Comparison of ENCODE assay signal across 18 cellular contexts in genomic region chr3:37181766-37182165, GRCh38. TPM values are rescaled to one million over a fixed set of nuclear protein-coding genes. Genes with fewer than 3 reads are reported as not detected.
A peak's percentile ranks its signal among the peaks of the same experiment; 100 is the strongest.
DNase-seq lines count a peak whose midpoint lies in the region; ATAC-seq and TF ChIP-seq lines count a peak whose summit lies in the region.
"Had no signal": no experiment of that assay in that cellular context is flagged by ENCODE, and none has a peak within 500 bp of the region (broad histone marks: within the 10 kb centered on the region; RNA-seq: fewer than 3 reads in every experiment).

No MANE protein-coding gene starts in this region.

- peak overlapping the region; percentile 66 for H3K4me2 ChIP-seq in GM23248 (ENCODE audit: unreplicated experiment)

- H3K4me3 Mint-ChIP-seq in endothelial cell (ENCODE audit: unreplicated experiment), result no peak overlapping the region
- H3K4me3 Mint-ChIP-seq: naive thymus-derived CD8-positive, alpha-beta T cell had no signal

- H3K27me3 Mint-ChIP-seq in endothelial cell (ENCODE audit: unreplicated experiment), result no peaks in the 10 kb centered on the region
- H3K27me3 Mint-ChIP-seq: naive thymus-derived CD8-positive, alpha-beta T cell had no signal

- H3K4me3 ChIP-seq in GM23248 (no peak overlapping the region), psoas muscle (no peak overlapping the region)
- H3K4me3 ChIP-seq: gastrocnemius medialis, lung, prostate gland had no signal

- in situ Hi-C loops in GM23248 (cut with MboI), result no loop called here

- no peak for TF ChIP-seq CTCF in endothelial cell (IDR thresholded peaks at IDR 0.05; ENCODE audit: unreplicated experiment)
- no peak for TF ChIP-seq CTCF in psoas muscle (IDR thresholded peaks at IDR 0.05)

- H4K20me1 ChIP-seq in GM23248 (ENCODE audit: insufficient read depth), result no peaks in the 10 kb centered on the region

- peak overlapping the region; percentile 10; the same call in 1 of the 2 replicates for H3K9ac ChIP-seq in GM23248

- no peaks in the 10 kb centered on the region for H3K9me3 Mint-ChIP-seq in endothelial cell (ENCODE audit: unreplicated experiment)
- H3K9me3 Mint-ChIP-seq: naive thymus-derived CD8-positive, alpha-beta T cell had no signal

- DNase-seq in GM23248 (peak; percentile 89), RPMI7951 (ENCODE audit: low read depth) (peak; percentile 64), endothelial cell (ENCODE audit: low spot score) (no peak), psoas muscle (no peak), T-helper 9 cell (no peak), DMS153 (lab: John Stamatoyannopoulos, UW) (no peak), superior temporal gyrus (ENCODE audit: extremely low spot score) (no peak)
- DNase-seq: activated CD8-positive, alpha-beta memory T cell treated with anti-CD3 and anti-CD28 coated beads for 24 hours; gastrocnemius medialis; GF-D8; KG1; naive thymus-derived CD8-positive, alpha-beta T cell; NCI-H1417; NCI-H2227 treated with DMSO at 0.1 percent for 48 hours; stimulated activated naive CD4-positive, alpha-beta T cell treated with Interleukin-2 at 50 U/mL for 16 hours had no signal

- peaks cover 2% of the 10 kb centered on the region for H3K36me3 Mint-ChIP-seq in endothelial cell (ENCODE audit: low read depth, unreplicated experiment)

- H3K27me3 ChIP-seq in GM23248 (replicated peaks; ENCODE audit: insufficient read depth), result no peaks in the 10 kb centered on the region
- H3K27me3 ChIP-seq in psoas muscle (ENCODE audit: insufficient read depth in 3 of 3, low read length in 2 of 3), result no peaks in the 10 kb centered on the region
- H3K27me3 ChIP-seq: gastrocnemius medialis had no signal

- WGBS in GM23248 (ENCODE audit: low coverage in 1 of 2, low lambda C conversion rate in 2 of 2, missing lambda C conversion rate in 2 of 2), 2 experiments, result 6 to 8% methylated on average over 7 of the region's 7 CpGs
- WGBS in psoas muscle, 3 donors, result 70 to 81% (median 74%) methylated on average over 7 of the region's 7 CpGs

- H3F3A ChIP-seq in GM23248 (ENCODE audit: insufficient read depth), result peaks cover 55% of the 10 kb centered on the region

- H2AFZ ChIP-seq in GM23248, result 0 out of 2 replicates have a peak overlapping the region, but pooled peaks have one; percentile 6

- peaks cover 54% of the 10 kb centered on the region for H3K4me1 ChIP-seq in GM23248 (ENCODE audit: insufficient read depth)
- peaks cover 58% of the 10 kb centered on the region for H3K4me1 ChIP-seq in psoas muscle

- H3K9me3 ChIP-seq in GM23248 (ENCODE audit: low read depth), result no peaks in the 10 kb centered on the region
- no peaks in the 10 kb centered on the region for H3K9me3 ChIP-seq in psoas muscle
- H3K9me3 ChIP-seq: gastrocnemius medialis, prostate gland had no signal

- H3K9me2 ChIP-seq in GM23248 (ENCODE audit: insufficient read depth), result no peaks in the 10 kb centered on the region

- H3K27ac Mint-ChIP-seq in endothelial cell (ENCODE audit: unreplicated experiment), result peak overlapping the region; percentile 58

- no peak for ATAC-seq in psoas muscle
- ATAC-seq in GM18511 (IDR thresholded peaks at IDR 0.05; ENCODE audit: unreplicated experiment), result no peak
- ATAC-seq: gastrocnemius medialis; naive thymus-derived CD8-positive, alpha-beta T cell had no signal

- peak overlapping the region; percentile 94 for H3K27ac ChIP-seq in GM23248
- peak overlapping the region; percentile 42 for H3K27ac ChIP-seq in psoas muscle
- H3K27ac ChIP-seq: prostate gland had no signal

- intact Hi-C loops in psoas muscle (cut with DNase I), result no loop called here

- H3K36me3 ChIP-seq in GM23248 (ENCODE audit: low read depth) (no peaks in the 10 kb centered on the region; the same call in 1 of the 2 replicates), psoas muscle (ENCODE audit: insufficient read depth in 1 of 2, low read depth in 1 of 2) (no peaks in the 10 kb centered on the region)
- H3K36me3 ChIP-seq: gastrocnemius medialis, prostate gland had no signal

- H3K4me1 Mint-ChIP-seq in endothelial cell (ENCODE audit: unreplicated experiment), result peaks cover 17% of the 10 kb centered on the region

- H3K79me2 ChIP-seq in GM23248 (ENCODE audit: insufficient read depth), result peaks cover 60% of the 10 kb centered on the region

RNA-seq across cellular contexts. Expression of gene LRRFIP2, which starts 7.4 kb away (rescaled TPM):
- total RNA-seq in GM23248 (2014; rRNA removed; shearing (Covaris generic)), result 77.7 and 83.8 TPM in 2 replicates
- polyA plus RNA-seq in GM23248 (2016; fragmentation: Nextera tagmentation; extraction: Ambion mirVana), result 73.1 and 77.6 TPM in 2 replicates
- total RNA-seq in RPMI7951 (2014; rRNA removed; shearing (Covaris generic)), result 77.5 and 99.9 TPM in 2 replicates
- 40.0 TPM for total RNA-seq in endothelial cell (ENCODE audit: unreplicated experiment)
- total RNA-seq in psoas muscle, result 100 to 1,000 TPM; 124 to 163 (median 138) TPM
- polyA plus RNA-seq in psoas muscle, result 100 to 1,000 TPM in 1 of 3 donors, 10 to 100 TPM in 2; 35.7 to 135 (median 75.1) TPM

Comparison
In these comparisons a context has a peak if more than half of its experiments do, and no peak if none do; other contexts are left out.
1. DNase-seq: peak in GM23248 (single experiment) and RPMI7951 (single experiment); none in endothelial cell (single experiment), psoas muscle (0 of 2), T-helper 9 cell (single experiment), DMS153 (single experiment) and superior temporal gyrus (single experiment).